ENCODE assay signal across 1 cellular context in genomic region chr6:55756711-55757110, GRCh38.
TF ChIP-seq lines count a peak whose summit lies in the region.

No MANE protein-coding gene starts in this region.

TF ChIP-seq in H1, 55 proteins besides CTCF, POLR2A, EP300 and RAD21:
- TF ChIP-seq BCL11A (IDR thresholded peaks at IDR 0.05; ENCODE audit: low read depth in 2 of 2, low read length in 2 of 2) (no peak), KDM1A (IDR thresholded peaks at IDR 0.05; ENCODE audit: borderline replicate concordance, low read length) (no peak), SIN3A (conservative IDR thresholded peaks at IDR 0.05 in 1 of 2, IDR thresholded peaks at IDR 0.05 in 1 of 2; ENCODE audit: low read depth in 1 of 2, low read length in 2 of 2) (no peak), KDM4A (IDR thresholded peaks at IDR 0.05; ENCODE audit: low read depth, low read length, severe bottlenecking) (no peak), SIRT6 (IDR thresholded peaks at IDR 0.05; ENCODE audit: low read length) (no peak), HDAC6 (IDR thresholded peaks at IDR 0.05; ENCODE audit: low read depth, low read length) (no peak), SIX5 (IDR thresholded peaks at IDR 0.05; ENCODE audit: low read depth, low read length) (no peak), ASH2L (IDR thresholded peaks at IDR 0.05; ENCODE audit: low read length) (no peak), RFX5 (IDR thresholded peaks at IDR 0.05; ENCODE audit: borderline replicate concordance, low read depth, low read length) (no peak), GABPA (IDR thresholded peaks at IDR 0.05; ENCODE audit: borderline replicate concordance, insufficient read depth, low read length) (no peak), PHF8 (conservative IDR thresholded peaks at IDR 0.05; ENCODE audit: low read depth, low read length) (no peak), BRCA1 (IDR thresholded peaks at IDR 0.05; ENCODE audit: low read depth, low read length) (no peak)
- TF ChIP-seq, protein P1, sequence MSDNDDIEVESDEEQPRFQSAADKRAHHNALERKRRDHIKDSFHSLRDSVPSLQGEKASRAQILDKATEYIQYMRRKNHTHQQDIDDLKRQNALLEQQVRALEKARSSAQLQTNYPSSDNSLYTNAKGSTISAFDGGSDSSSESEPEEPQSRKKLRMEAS (IDR thresholded peaks at IDR 0.05), result no peak
